ENCODE assay signal across 18 cellular contexts in genomic region chr3:112395166-112395894, GRCh38.
DNase-seq lines count a peak whose midpoint lies in the region; ATAC-seq, FAIRE-seq and TF ChIP-seq lines count a peak whose summit lies in the region.
"Had no signal": no experiment of that assay in that cellular context is flagged by ENCODE, and none has a peak within 500 bp of the region (broad histone marks: within the 10 kb centered on the region; RNA-seq: fewer than 3 reads in every experiment).

No MANE protein-coding gene starts in this region.

- in situ Hi-C loops in GM23248 (cut with MboI), result no loop called here
- in situ Hi-C loops in transverse colon (cut with MboI; ENCODE audit: low pct_ligation_motif_present in 1 of 4, low pct_unique_long_range_greater_than_20kb in 1 of 4, low sequenced_read_pairs in 3 of 4), result no loop called here

- H4K20me1 ChIP-seq in GM23248 (ENCODE audit: insufficient read depth) (no peaks in the 10 kb centered on the region), hepatocyte (ENCODE audit: insufficient read depth, poor library complexity, severe bottlenecking) (no peaks in the 10 kb centered on the region)

- H3K4me1 ChIP-seq in GM23248 (ENCODE audit: insufficient read depth), result peaks cover 27% of the 10 kb centered on the region
- H3K4me1 ChIP-seq in ascending aorta, result peaks cover 7 to 18% of the 10 kb centered on the region in 2 donors
- peaks cover 20% of the 10 kb centered on the region for H3K4me1 ChIP-seq in hepatocyte (ENCODE audit: insufficient read depth)
- H3K4me1 ChIP-seq in transverse colon, result peaks cover 11 to 33% (median 19%) of the 10 kb centered on the region in 4 donors
- H3K4me1 ChIP-seq in kidney (ENCODE audit: control insufficient read depth in 1 of 2, insufficient read depth in 1 of 2, low read depth in 1 of 2, low read length in 2 of 2), result peaks cover 9 to 15% of the 10 kb centered on the region in 2 donors

- H3K79me2 ChIP-seq in GM23248 (ENCODE audit: insufficient read depth) (no peaks in the 10 kb centered on the region), hepatocyte (no peaks in the 10 kb centered on the region)

- no peak overlapping the region for H3K9ac ChIP-seq in GM23248
- no peak overlapping the region for H3K9ac ChIP-seq in kidney (ENCODE audit: low read length in 2 of 2)

- H3K27me3 Mint-ChIP-seq in natural killer cell (ENCODE audit: low read depth in 2 of 2), result peaks cover 0 to 6% of the 10 kb centered on the region in 2 donors

- DNase-seq in GM23248 (no peak), ascending aorta (ENCODE audit: low spot score in 2 of 2) (no peak), hepatocyte (ENCODE audit: low spot score) (no peak), transverse colon (no peak), natural killer cell (no peak), kidney (no peak)
- DNase-seq: activated naive CD4-positive, alpha-beta T cell treated with Interleukin-2 at 50 U/mL for 16 hours; effector memory CD4-positive, alpha-beta T cell; head of caudate nucleus; kidney glomerular epithelial cell; NCI-H146; NCI-H524 treated with DMSO at 0.1 percent for 48 hours; testis; WERI-Rb-1 had no signal

- no peak for ATAC-seq in GM18907 (IDR thresholded peaks at IDR 0.05; ENCODE audit: unreplicated experiment)
- no peak for ATAC-seq in natural killer cell
- ATAC-seq: Panc1 had no signal

- no peak for FAIRE-seq in kidney (lab: Jason Lieb, UNC)
- FAIRE-seq: G401.6 had no signal

- no peak overlapping the region for H3K4me3 Mint-ChIP-seq in natural killer cell

- H3K36me3 Mint-ChIP-seq in natural killer cell, result no peaks in the 10 kb centered on the region

- no peak overlapping the region for H3K27ac Mint-ChIP-seq in natural killer cell

- H3K4me1 Mint-ChIP-seq in natural killer cell, result peaks cover 0 to 8% of the 10 kb centered on the region in 2 donors

- H3K9me2 ChIP-seq in GM23248 (ENCODE audit: insufficient read depth) (no peaks in the 10 kb centered on the region), hepatocyte (replicated peaks; ENCODE audit: insufficient read depth) (no peaks in the 10 kb centered on the region)

- TF ChIP-seq CTCF in ascending aorta (IDR thresholded peaks at IDR 0.05), result no peak
- no peak for TF ChIP-seq CTCF in hepatocyte (IDR thresholded peaks at IDR 0.05; ENCODE audit: poor library complexity)
- no peak for TF ChIP-seq CTCF in transverse colon (IDR thresholded peaks at IDR 0.05)
- TF ChIP-seq CTCF in natural killer cell (IDR thresholded peaks at IDR 0.05), result no peak
- TF ChIP-seq CTCF in kidney (IDR thresholded peaks at IDR 0.05; ENCODE audit: borderline replicate concordance, extremely low read depth, insufficient read depth), result no peak

- no peaks in the 10 kb centered on the region for H3K36me3 ChIP-seq in GM23248 (ENCODE audit: low read depth)
- H3K36me3 ChIP-seq in ascending aorta, result no peaks in the 10 kb centered on the region
- no peaks in the 10 kb centered on the region for H3K36me3 ChIP-seq in hepatocyte (replicated peaks; ENCODE audit: insufficient read depth, low read depth)
- H3K36me3 ChIP-seq in transverse colon, result no peaks in the 10 kb centered on the region
- no peaks in the 10 kb centered on the region for H3K36me3 ChIP-seq in kidney (ENCODE audit: control insufficient read depth in 1 of 2, insufficient read depth in 2 of 2, low read length in 2 of 2)
- H3K36me3 ChIP-seq: cardiac muscle cell, WERI-Rb-1 had no signal

- no peak for TF ChIP-seq POLR2A in transverse colon (IDR thresholded peaks at IDR 0.05)

- H3K4me3 ChIP-seq in GM23248, result no peak overlapping the region
- no peak overlapping the region for H3K4me3 ChIP-seq in ascending aorta
- no peak overlapping the region for H3K4me3 ChIP-seq in hepatocyte
- H3K4me3 ChIP-seq in transverse colon, result no peak overlapping the region
- H3K4me3 ChIP-seq in kidney (ENCODE audit: low read length in 2 of 2), result no peak overlapping the region
- H3K4me3 ChIP-seq: cardiac muscle cell, testis had no signal

- intact Hi-C loops in ascending aorta (cut with DNase I) (loop anchor here (2.0 kb wide), 1 partner anchor 13 kb away; no protein-coding TSS in a partner anchor), transverse colon (cut with DNase I; ENCODE audit: low total_unique reads) (no loop called here), natural killer cell (cut with micrococcal nuclease) (no loop called here), kidney (cut with DNase I) (no loop called here)

- peaks cover 21% of the 10 kb centered on the region for H3F3A ChIP-seq in GM23248 (ENCODE audit: insufficient read depth)

- no peaks in the 10 kb centered on the region for H3K9me3 ChIP-seq in GM23248 (ENCODE audit: low read depth)
- no peaks in the 10 kb centered on the region for H3K9me3 ChIP-seq in ascending aorta
- H3K9me3 ChIP-seq in hepatocyte (ENCODE audit: low read depth), result no peaks in the 10 kb centered on the region
- peaks cover 0 to 6% of the 10 kb centered on the region in 2 donors for H3K9me3 ChIP-seq in transverse colon
- H3K9me3 ChIP-seq in kidney (ENCODE audit: control insufficient read depth in 1 of 2, low read length in 2 of 2), result peaks cover 0 to 3% of the 10 kb centered on the region in 2 donors
- H3K9me3 ChIP-seq: testis had no signal

- H2AFZ ChIP-seq in GM23248, result 0 out of 2 replicates have a peak overlapping the region, but pooled peaks have one; percentile 36
- H2AFZ ChIP-seq in hepatocyte, result no peak overlapping the region

- no peaks in the 10 kb centered on the region for H3K9me3 Mint-ChIP-seq in natural killer cell

- H3K4me2 ChIP-seq in GM23248 (ENCODE audit: unreplicated experiment) (no peak overlapping the region), hepatocyte (no peak overlapping the region)

- TF ChIP-seq EP300 in transverse colon (IDR thresholded peaks at IDR 0.05; ENCODE audit: low read depth), result no peak

- 34 to 43% methylated on average over 5 of the region's 5 CpGs for WGBS in GM23248 (ENCODE audit: low coverage in 1 of 2, low lambda C conversion rate in 2 of 2, missing lambda C conversion rate in 2 of 2), 2 experiments
- whole genome bisulfite sequencing in hepatocyte (ENCODE audit: low lambda C conversion rate, missing lambda C conversion rate), result 70% methylated on average over 5 of the region's 5 CpGs
- 37 to 44% methylated on average over 5 of the region's 5 CpGs for WGBS in transverse colon (ENCODE audit: low coverage in 1 of 2), 2 donors

- H3K27me3 ChIP-seq in GM23248 (replicated peaks; ENCODE audit: insufficient read depth) (no peaks in the 10 kb centered on the region), ascending aorta (no peaks in the 10 kb centered on the region), hepatocyte (no peaks in the 10 kb centered on the region), transverse colon (no peaks in the 10 kb centered on the region)
- H3K27me3 ChIP-seq: cardiac muscle cell, testis had no signal

- H3K27ac ChIP-seq in GM23248, result no peak overlapping the region
- H3K27ac ChIP-seq in ascending aorta, result peak overlapping the region; percentile 52 to 68
- peak overlapping the region; percentile 32 for H3K27ac ChIP-seq in hepatocyte
- peak overlapping the region; percentile 22 to 70 (median 64) for H3K27ac ChIP-seq in transverse colon
- H3K27ac ChIP-seq in kidney (ENCODE audit: low read depth in 2 of 2, low read length in 2 of 2), result no peak overlapping the region
- H3K27ac ChIP-seq: cardiac muscle cell, testis, WERI-Rb-1 had no signal

Comparison
In these comparisons a context has a peak if more than half of its experiments do, and no peak if none do; other contexts are left out.
1. H3K27ac ChIP-seq: peak in ascending aorta (2 of 2), hepatocyte (single experiment) and transverse colon (4 of 4); none in GM23248 (single experiment) and kidney (0 of 2).